Comparison of ENCODE assay signal across 15 cellular contexts in genomic region chr1:4027492-4028138, GRCh38.
DNase-seq lines count a peak whose midpoint lies in the region; ATAC-seq, FAIRE-seq and TF ChIP-seq lines count a peak whose summit lies in the region.
"Had no signal": no experiment of that assay in that cellular context is flagged by ENCODE, and none has a peak within 500 bp of the region (broad histone marks: within the 10 kb centered on the region; RNA-seq: fewer than 3 reads in every experiment).

No MANE protein-coding gene starts in this region.

- no peak overlapping the region for H3K9ac ChIP-seq in OCI-LY3 (ENCODE audit: low read length)
- H3K9ac ChIP-seq: parathyroid adenoma had no signal

- H4K20me1 ChIP-seq in OCI-LY3 (ENCODE audit: insufficient read depth, low read length): no peaks in the 10 kb centered on the region

- no peak overlapping the region for H2AFZ ChIP-seq in OCI-LY3 (ENCODE audit: low read depth, low read length)
- H2AFZ ChIP-seq: parathyroid adenoma had no signal

- DNase-seq in DMS79 treated with DMSO at 0.1 percent for 48 hours (lab: John Stamatoyannopoulos, UW) (peak; percentile 57), NCI-H1930 (lab: John Stamatoyannopoulos, UW) (no peak), pancreas (no peak), superior temporal gyrus (ENCODE audit: extremely low spot score) (no peak)
- DNase-seq: CD4-positive, CD25-positive, alpha-beta regulatory T cell; gastrocnemius medialis; NCI-H1092 treated with DMSO at 0.1 percent for 48 hours; T-helper 1 cell; tibial artery had no signal

- intact Hi-C loops in pancreas (cut with DNase I): no loop called here

- TF ChIP-seq CTCF in OCI-LY3 (IDR thresholded peaks at IDR 0.05; ENCODE audit: low read depth, low read length) (no peak), pancreas (IDR thresholded peaks at IDR 0.05) (no peak)

- no peaks in the 10 kb centered on the region for H3K36me3 ChIP-seq in OCI-LY3 (replicated peaks; ENCODE audit: low read depth, low read length)
- no peaks in the 10 kb centered on the region for H3K36me3 ChIP-seq in pancreas
- H3K36me3 ChIP-seq: gastrocnemius medialis, tibial artery had no signal

- WGBS in pancreas, 2 donors: 18 to 26% methylated on average over 16 of the region's 16 CpGs

- H3K79me2 ChIP-seq in OCI-LY3 (ENCODE audit: low read length): no peaks in the 10 kb centered on the region
- H3K79me2 ChIP-seq: parathyroid adenoma had no signal

- H3K27ac ChIP-seq in OCI-LY3 (ENCODE audit: low read length): no peak overlapping the region
- H3K27ac ChIP-seq in pancreas: no peak overlapping the region
- H3K27ac ChIP-seq: gastrocnemius medialis, parathyroid adenoma, tibial artery had no signal

- ATAC-seq in GM18861 (IDR thresholded peaks at IDR 0.05; ENCODE audit: unreplicated experiment) (peak; percentile 49), HG02884 (IDR thresholded peaks at IDR 0.05; ENCODE audit: unreplicated experiment) (peak; percentile 76), HG03108 (IDR thresholded peaks at IDR 0.05; ENCODE audit: unreplicated experiment) (no peak), pancreas (no peak)
- ATAC-seq: gastrocnemius medialis, left lobe of liver had no signal

- H3K27me3 ChIP-seq in OCI-LY3 (ENCODE audit: low read depth, low read length) (0 out of 2 replicates have a peak, but pooled peaks cover 4% of the 10 kb centered on the region), pancreas (peaks cover 0 to 12% (median 0%) of the 10 kb centered on the region in 4 donors)

- H3K4me3 ChIP-seq in OCI-LY3 (ENCODE audit: low read length) (no peak overlapping the region), pancreas (no peak overlapping the region)
- H3K4me3 ChIP-seq: gastrocnemius medialis, tibial artery had no signal

- H3K4me1 ChIP-seq in OCI-LY3 (ENCODE audit: low read length): peaks cover 10% of the 10 kb centered on the region
- no peaks in the 10 kb centered on the region for H3K4me1 ChIP-seq in pancreas
- H3K4me1 ChIP-seq: gastrocnemius medialis, parathyroid adenoma, tibial artery had no signal

- H3K9me3 ChIP-seq in OCI-LY3 (ENCODE audit: insufficient read depth, low read length): peaks cover 15% of the 10 kb centered on the region; the same call in 1 of the 2 replicates
- no peaks in the 10 kb centered on the region for H3K9me3 ChIP-seq in pancreas
- H3K9me3 ChIP-seq: gastrocnemius medialis, tibial artery had no signal

- peak overlapping the region; percentile 11 for H3K4me2 ChIP-seq in OCI-LY3 (ENCODE audit: low read length)

- FAIRE-seq in pancreas (lab: Jason Lieb, UNC): no peak

Comparison
In these comparisons a context has a peak if more than half of its experiments do, and no peak if none do; other contexts are left out.
1. ATAC-seq: peak in GM18861 (single experiment) and HG02884 (single experiment); none in HG03108 (single experiment) and pancreas (0 of 4).